ENCODE assay signal across 8 cellular contexts in the genomic region with DNA sequence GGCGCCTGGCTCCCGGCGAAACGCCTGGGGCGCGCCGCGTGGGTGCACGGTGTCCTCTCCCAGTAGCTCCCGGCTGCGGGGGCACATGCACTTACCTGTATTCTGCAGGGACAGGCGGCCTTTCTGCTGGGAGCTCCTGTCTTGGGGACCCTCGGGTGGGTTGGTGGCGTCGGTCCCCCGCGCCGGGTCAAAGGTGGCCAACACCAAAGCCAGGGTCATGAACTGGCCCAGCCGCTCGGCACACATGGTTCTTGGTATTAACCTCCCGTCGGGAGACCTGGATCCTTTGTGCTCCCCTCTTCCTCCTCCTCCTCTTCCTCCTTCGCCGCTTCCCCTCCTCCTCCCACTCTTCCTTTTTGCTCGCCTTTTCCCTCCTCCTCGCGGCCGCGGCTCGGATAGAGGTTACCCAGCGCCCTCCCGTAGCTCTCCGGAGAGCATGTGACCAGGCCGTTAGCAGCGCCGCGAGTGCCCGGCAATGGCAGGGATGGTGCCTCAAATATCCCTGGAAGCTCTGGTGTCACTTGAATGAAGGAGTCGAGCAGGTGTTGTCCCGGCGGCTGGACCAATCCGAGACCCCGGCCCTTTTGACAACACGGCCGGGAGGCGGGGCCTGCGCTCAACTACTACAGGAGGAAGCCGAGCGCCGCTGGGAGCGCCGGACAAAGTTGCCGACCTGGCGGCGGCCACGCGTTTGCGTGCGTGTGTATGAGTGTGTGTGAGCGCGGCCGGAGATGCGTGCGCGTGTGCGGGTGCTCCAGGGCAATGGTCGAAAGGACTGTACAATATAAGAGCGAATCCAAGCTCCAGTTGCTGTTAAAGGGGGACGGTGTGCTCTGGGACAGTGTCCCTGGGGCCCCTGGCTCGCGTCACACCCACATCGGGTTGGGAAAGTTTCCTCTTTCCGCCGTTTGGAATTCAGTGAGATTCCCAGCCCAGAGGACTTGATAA. TPM values are rescaled to one million over a fixed set of nuclear protein-coding genes. Genes with fewer than 3 reads are reported as not detected.
DNase-seq lines count a peak whose midpoint lies in the region; ATAC-seq and TF ChIP-seq lines count a peak whose summit lies in the region.

A gene with protein sequence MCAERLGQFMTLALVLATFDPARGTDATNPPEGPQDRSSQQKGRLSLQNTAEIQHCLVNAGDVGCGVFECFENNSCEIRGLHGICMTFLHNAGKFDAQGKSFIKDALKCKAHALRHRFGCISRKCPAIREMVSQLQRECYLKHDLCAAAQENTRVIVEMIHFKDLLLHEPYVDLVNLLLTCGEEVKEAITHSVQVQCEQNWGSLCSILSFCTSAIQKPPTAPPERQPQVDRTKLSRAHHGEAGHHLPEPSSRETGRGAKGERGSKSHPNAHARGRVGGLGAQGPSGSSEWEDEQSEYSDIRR (minus strand): TSS at position 467 of the 948 bp plus-strand sequence. CDS start 221 bp downstream, at position 246.

- 2% methylated on average over 26 of the region's 74 CpGs for WGBS in suprapubic skin

- no peaks in the 10 kb centered on the region for H4K20me1 ChIP-seq in MM.1S (ENCODE audit: insufficient read depth, low read length)

- H3K4me3 Mint-ChIP-seq in T-helper 17 cell (peak within 1 kb of the TSS; percentile 62), mesothelial cell of epicardium (peak within 1 kb of the TSS; percentile 93)

- H3K27ac ChIP-seq in MM.1S (ENCODE audit: low read length), result no peak within 1 kb of the TSS
- no peak within 1 kb of the TSS for H3K27ac ChIP-seq in suprapubic skin

- H3K9me3 Mint-ChIP-seq in mesothelial cell of epicardium, result no peaks in the 10 kb centered on the region

- H3K79me2 ChIP-seq in MM.1S (ENCODE audit: low read length), result no peaks in the 10 kb centered on the region

- no peak for TF ChIP-seq EP300 in suprapubic skin (IDR thresholded peaks at IDR 0.05)

- H3K27me3 ChIP-seq in H7 (ENCODE audit: control insufficient read depth, insufficient read depth, low read length), result peaks cover 22% of the 10 kb centered on the region
- peaks cover 51% of the 10 kb centered on the region for H3K27me3 ChIP-seq in MM.1S (replicated peaks; ENCODE audit: insufficient read depth, low read length)
- H3K27me3 ChIP-seq in suprapubic skin, result peaks cover 73% of the 10 kb centered on the region

- H3K9me3 ChIP-seq in MM.1S (replicated peaks; ENCODE audit: insufficient read depth, low read length) (no peaks in the 10 kb centered on the region), T-helper 17 cell (ENCODE audit: control insufficient read depth, low read length, poor library complexity, severe bottlenecking) (no peaks in the 10 kb centered on the region), suprapubic skin (no peaks in the 10 kb centered on the region)

- no peak within 1 kb of the TSS for H3K9ac ChIP-seq in MM.1S (ENCODE audit: low read length)

- H3K4me3 ChIP-seq in H7 (ENCODE audit: insufficient read depth, low read depth, low read length) (peak within 1 kb of the TSS; percentile 91), MM.1S (ENCODE audit: low read length) (peak within 1 kb of the TSS; percentile 35), epithelial cell of esophagus (ENCODE audit: low read length) (peak within 1 kb of the TSS; percentile 61), suprapubic skin (peak within 1 kb of the TSS; percentile 51)

- no peak for ATAC-seq in T-helper 17 cell

- 0 out of 2 replicates have a peak, but pooled peaks cover 7% of the 10 kb centered on the region for H3K4me1 ChIP-seq in MM.1S (ENCODE audit: low read length)
- H3K4me1 ChIP-seq in suprapubic skin, result peaks cover 55% of the 10 kb centered on the region

- H3K27me3 Mint-ChIP-seq in T-helper 17 cell, result peaks cover 75% of the 10 kb centered on the region
- H3K27me3 Mint-ChIP-seq in mesothelial cell of epicardium (ENCODE audit: low read depth), result peaks cover 9% of the 10 kb centered on the region

- no peaks in the 10 kb centered on the region for H3K9me2 ChIP-seq in MM.1S (replicated peaks; ENCODE audit: insufficient read depth, low read length)

- H3K36me3 ChIP-seq in H7 (replicated peaks; ENCODE audit: control insufficient read depth, insufficient read depth, low read length) (peaks cover 25% of the 10 kb centered on the region), MM.1S (replicated peaks; ENCODE audit: insufficient read depth, low read length) (no peaks in the 10 kb centered on the region), suprapubic skin (no peaks in the 10 kb centered on the region)

- TF ChIP-seq CTCF in GM10266 (IDR thresholded peaks at IDR 0.05; ENCODE audit: control insufficient read depth, insufficient read depth, low read depth, missing control alignments), result no peak
- no peak for TF ChIP-seq CTCF in MM.1S (IDR thresholded peaks at IDR 0.05; ENCODE audit: low read length)
- TF ChIP-seq CTCF in epithelial cell of esophagus (IDR thresholded peaks at IDR 0.05; ENCODE audit: insufficient read depth, low read depth, low read length, missing control alignments), result no peak
- TF ChIP-seq CTCF in mesothelial cell of epicardium (IDR thresholded peaks at IDR 0.05; ENCODE audit: unreplicated experiment), result no peak
- TF ChIP-seq CTCF in suprapubic skin (IDR thresholded peaks at IDR 0.05), result no peak

- TF ChIP-seq POLR2A in suprapubic skin (IDR thresholded peaks at IDR 0.05), result no peak

- H3K4me2 ChIP-seq in MM.1S (ENCODE audit: low read depth, low read length), result peak within 1 kb of the TSS; percentile 62

- peaks cover 28% of the 10 kb centered on the region for H3K4me1 Mint-ChIP-seq in T-helper 17 cell
- H3K4me1 Mint-ChIP-seq in mesothelial cell of epicardium, result peaks cover 53% of the 10 kb centered on the region

- peaks cover 4% of the 10 kb centered on the region for H3K36me3 Mint-ChIP-seq in T-helper 17 cell (ENCODE audit: low read depth)
- peaks cover 8% of the 10 kb centered on the region for H3K36me3 Mint-ChIP-seq in mesothelial cell of epicardium

- DNase-seq in GM10266 (ENCODE audit: extremely low spot score) (peak; percentile 94), H7 (peak; percentile 98), MM.1S (peak; percentile 25), T-helper 17 cell (no peak), epithelial cell of esophagus (ENCODE audit: low read depth) (peak; percentile 91), mesothelial cell of epicardium (ENCODE audit: low spot score in 2 of 2, unreplicated experiment in 2 of 2) (peak; percentile 76 to 84), suprapubic skin (ENCODE audit: low spot score in 2 of 2) (peak in 1 of 2 donors; percentile 78), hippocampal formation (lab: John Stamatoyannopoulos, UW) (no peak)

- peak within 1 kb of the TSS; percentile 29 for H2AFZ ChIP-seq in MM.1S (ENCODE audit: low read length)

- H3K27ac Mint-ChIP-seq in T-helper 17 cell (no peak within 1 kb of the TSS), mesothelial cell of epicardium (peak within 1 kb of the TSS; percentile 98)

- H3F3A ChIP-seq in MM.1S (ENCODE audit: insufficient read depth, low read length), result no peaks in the 10 kb centered on the region

RNA-seq across cellular contexts. Expression of the gene that starts here (rescaled TPM):
- total RNA-seq in H7 (2014; rRNA removed; shearing (Covaris generic)), result 17.8 and 29.5 TPM in 2 replicates
- total RNA-seq in T-helper 17 cell (not detected), mesothelial cell of epicardium (24.8 to 26.9 TPM (median 26.0 TPM) in 3 replicates), suprapubic skin (1 to 10 TPM in 3 of 4 donors, under 1 TPM in 1; 0.72 to 7.6 (median 5.7) TPM)

Comparison
In these comparisons a context has a peak if more than half of its experiments do, and no peak if none do; other contexts are left out.
1. DNase-seq: peak in GM10266 (single experiment), H7 (single experiment), MM.1S (single experiment), epithelial cell of esophagus (single experiment) and mesothelial cell of epicardium (2 of 2); none in T-helper 17 cell (0 of 3) and hippocampal formation (0 of 2).
2. H3K4me3 ChIP-seq: peak in every context shown above with its lines; median percentile 91 in H7; 61 in epithelial cell of esophagus; 51 in suprapubic skin; 35 in MM.1S.